Comparison of ENCODE assay signal across 27 cellular contexts in the genomic region with DNA sequence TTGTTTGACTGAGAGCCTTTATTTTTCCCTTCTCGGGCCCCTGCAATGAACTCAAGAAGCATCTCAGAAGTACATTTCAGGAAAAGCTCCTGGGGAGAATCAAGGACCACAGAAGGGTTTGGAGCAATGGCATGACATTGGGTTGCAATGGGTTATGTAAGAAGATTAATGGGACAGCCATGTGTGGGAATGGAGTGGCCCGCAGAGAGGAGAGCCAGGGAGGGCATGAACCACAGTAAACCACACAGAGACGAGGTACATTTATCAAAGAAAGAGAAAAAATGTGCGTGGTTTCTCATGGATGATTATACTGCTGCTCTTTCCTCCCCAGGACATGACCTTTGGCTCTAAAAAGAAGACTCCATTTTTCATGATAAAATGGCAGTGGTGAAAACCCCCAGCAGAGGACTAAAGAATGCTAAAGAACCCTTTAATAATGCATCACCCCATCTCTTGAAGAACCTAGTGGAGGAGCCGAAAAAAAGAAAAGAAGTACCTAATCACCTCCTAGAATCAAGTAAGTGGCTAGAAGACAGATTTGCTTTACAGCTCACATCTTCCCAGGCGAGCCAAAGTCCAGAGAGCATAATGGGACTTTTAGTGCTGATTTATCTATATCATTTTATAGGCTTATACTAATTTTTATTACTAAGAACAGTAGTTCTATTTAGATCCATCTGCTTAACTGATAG. TPM values are rescaled to one million over a fixed set of nuclear protein-coding genes. Genes with fewer than 3 reads are reported as not detected.
DNase-seq lines count a peak whose midpoint lies in the region; ATAC-seq and TF ChIP-seq lines count a peak whose summit lies in the region.
"Had no signal": no experiment of that assay in that cellular context is flagged by ENCODE, and none has a peak within 500 bp of the region (broad histone marks: within the 10 kb centered on the region; RNA-seq: fewer than 3 reads in every experiment).

No MANE protein-coding gene starts in this region.

- H3K9ac ChIP-seq in endodermal cell (ENCODE audit: extremely low read depth, low read length, poor library complexity, severe bottlenecking), result no peak overlapping the region
- H3K9ac ChIP-seq in mesendoderm (ENCODE audit: low read length), result no peak overlapping the region

- no peaks in the 10 kb centered on the region for H3K79me1 ChIP-seq in mesendoderm (ENCODE audit: low read length)

- H3K27ac ChIP-seq in endodermal cell (ENCODE audit: low read depth, low read length) (peak overlapping the region; percentile 6), mesendoderm (ENCODE audit: low read depth, low read length) (no peak overlapping the region)
- H3K27ac ChIP-seq: ovary, sigmoid colon, tibial artery had no signal

- 87 to 91% methylated on average over 3 to 6 of the region's 6 CpGs for WGBS in endodermal cell (ENCODE audit: insufficient coverage in 1 of 2, insufficient read length in 1 of 2), 2 experiments
- no CpG with 5 or more reads among the region's 6 CpGs for whole genome bisulfite sequencing in mesendoderm (ENCODE audit: extremely low coverage, insufficient coverage, low lambda C conversion rate)

- no peak overlapping the region for H4K5ac ChIP-seq in mesendoderm (ENCODE audit: low read length)

- H2AK5ac ChIP-seq in mesendoderm (ENCODE audit: low read length), result no peak overlapping the region

- H3K4me3 ChIP-seq in endodermal cell (ENCODE audit: low read length), result peak overlapping the region; percentile 81
- no peak overlapping the region for H3K4me3 ChIP-seq in mesendoderm (ENCODE audit: low read length)
- H3K4me3 ChIP-seq in H7 (ENCODE audit: insufficient read depth, low read depth, low read length), result no peak overlapping the region
- H3K4me3 ChIP-seq: lung, ovary, sigmoid colon had no signal

- no peak overlapping the region for H3K27ac Mint-ChIP-seq in endodermal cell
- H3K27ac Mint-ChIP-seq: activated naive CD8-positive, alpha-beta T cell treated with anti-CD3 and anti-CD28 coated beads, Interleukin-2, amount 50 U/mL, for 24 hours; stimulated activated naive B cell treated with anti-CD40 and anti-IgM and Interleukin-4, amounts not matched to agents 10 μg/mL and 1 μg/mL and 100 μg/mL, for 72 hours had no signal

- H3K4ac ChIP-seq in mesendoderm (ENCODE audit: low read depth, low read length), result peak overlapping the region; percentile 20

- peaks cover 11% of the 10 kb centered on the region for H3K4me1 ChIP-seq in endodermal cell (ENCODE audit: control insufficient read depth, insufficient read depth, low read length)
- peaks cover 14% of the 10 kb centered on the region for H3K4me1 ChIP-seq in mesendoderm (ENCODE audit: control insufficient read depth, low read depth, low read length)

- DNase-seq in NCI-H82 (lab: John Stamatoyannopoulos, UW) (peak; percentile 14), NCI-H82 treated with DMSO at 0.1 percent for 48 hours (lab: John Stamatoyannopoulos, UW; ENCODE audit: unreplicated experiment) (no peak), endodermal cell (no peak), mesendoderm (no peak), H7 (no peak)
- no peak for DNase-seq in stimulated activated naive CD8-positive, alpha-beta T cell treated with anti-CD3 and anti-CD28 coated beads, Interleukin-15, Interleukin-2, amounts not matched to agents 100 U/mL and 50 U/mL, for 24 hours
- DNase-seq: 8988T; activated CD4-positive, alpha-beta T cell treated with anti-CD3 and anti-CD28 coated beads, Interleukin-2, amount 50 U/mL, for 1 hour; activated CD8-positive, alpha-beta memory T cell treated with anti-CD3 and anti-CD28 coated beads, Interleukin-2, amount 50 U/mL, for 4 hours; activated naive CD8-positive, alpha-beta T cell treated with anti-CD3 and anti-CD28 coated beads, Interleukin-2, amount 50 U/mL, for 24 hours; C1 segment of cervical spinal cord; GDM1; head of caudate nucleus; NCI-H1048; NCI-H2029 treated with DMSO at 0.1 percent for 48 hours; Right ventricle myocardium superior; sigmoid colon; stimulated activated naive B cell treated with anti-CD40 and anti-IgM and Interleukin-4, amounts not matched to agents 10 μg/mL and 1 μg/mL and 100 μg/mL, for 72 hours; tibial artery had no signal

- H3K23ac ChIP-seq in mesendoderm (ENCODE audit: low read length), result no peak overlapping the region

- no peaks in the 10 kb centered on the region for H3K27me3 Mint-ChIP-seq in endodermal cell (ENCODE audit: insufficient read depth)

- TF ChIP-seq CTCF in endodermal cell (conservative IDR thresholded peaks at IDR 0.05), result no peak

- no peak overlapping the region for H3K56ac ChIP-seq in mesendoderm (ENCODE audit: low read length)

- peak overlapping the region; percentile 16 for H3K4me3 Mint-ChIP-seq in endodermal cell
- H3K4me3 Mint-ChIP-seq: activated naive CD8-positive, alpha-beta T cell treated with anti-CD3 and anti-CD28 coated beads, Interleukin-2, amount 50 U/mL, for 24 hours had no signal

- no peak overlapping the region for H2BK5ac ChIP-seq in mesendoderm (ENCODE audit: low read length)

- no peak for ATAC-seq in stimulated activated naive CD8-positive, alpha-beta T cell treated with anti-CD3 and anti-CD28 coated beads, Interleukin-15, Interleukin-2, amounts not matched to agents 100 U/mL and 50 U/mL, for 24 hours
- ATAC-seq in GM19452 (IDR thresholded peaks at IDR 0.05; ENCODE audit: unreplicated experiment), result no peak
- no peak for ATAC-seq in GM21619 (IDR thresholded peaks at IDR 0.05; ENCODE audit: unreplicated experiment)
- ATAC-seq: activated naive CD8-positive, alpha-beta T cell treated with anti-CD3 and anti-CD28 coated beads, Interleukin-2, amount 50 U/mL, for 24 hours; esophagus mucosa; stimulated activated naive B cell treated with anti-CD40 and anti-IgM and Interleukin-4, amounts not matched to agents 10 μg/mL and 1 μg/mL and 100 μg/mL, for 72 hours had no signal

- H4K8ac ChIP-seq in mesendoderm (ENCODE audit: low read depth, low read length), result no peak overlapping the region

- H3K36me3 Mint-ChIP-seq in endodermal cell (ENCODE audit: low read depth), result peaks cover 9% of the 10 kb centered on the region

- peaks cover under 1% of the 10 kb centered on the region for H3K9me3 ChIP-seq in endodermal cell (ENCODE audit: control insufficient read depth, low read length)
- H3K9me3 ChIP-seq: ovary, sigmoid colon, tibial artery had no signal

- no peak overlapping the region for H2BK120ac ChIP-seq in mesendoderm (ENCODE audit: low read depth, low read length)

- H3K36me3 ChIP-seq in endodermal cell (ENCODE audit: control insufficient read depth, insufficient read depth, low read length) (peaks cover 15% of the 10 kb centered on the region), mesendoderm (ENCODE audit: control insufficient read depth, insufficient read depth, low read length) (no peaks in the 10 kb centered on the region), H7 (replicated peaks; ENCODE audit: control insufficient read depth, insufficient read depth, low read length) (no peaks in the 10 kb centered on the region)
- H3K36me3 ChIP-seq: ovary, sigmoid colon, tibial artery had no signal

- H3K4me1 Mint-ChIP-seq in endodermal cell, result peaks cover 27% of the 10 kb centered on the region
- H3K4me1 Mint-ChIP-seq: central memory CD8-positive, alpha-beta T cell had no signal

- no peak overlapping the region for H3K4me2 ChIP-seq in mesendoderm (ENCODE audit: low read length)

- H3K79me2 ChIP-seq in mesendoderm (ENCODE audit: control insufficient read depth, insufficient read depth, low read length), result no peaks in the 10 kb centered on the region

- no peaks in the 10 kb centered on the region for H3K27me3 ChIP-seq in endodermal cell (ENCODE audit: control insufficient read depth, insufficient read depth, low read length, poor library complexity, severe bottlenecking)
- no peaks in the 10 kb centered on the region for H3K27me3 ChIP-seq in mesendoderm (ENCODE audit: insufficient read depth, low read length, poor library complexity)
- H3K27me3 ChIP-seq in H7 (ENCODE audit: control insufficient read depth, insufficient read depth, low read length), result peaks cover 11% of the 10 kb centered on the region
- H3K27me3 ChIP-seq: ovary, sigmoid colon, tibial artery had no signal

- no peaks in the 10 kb centered on the region for H3K9me3 Mint-ChIP-seq in endodermal cell
- H3K9me3 Mint-ChIP-seq: activated naive CD8-positive, alpha-beta T cell treated with anti-CD3 and anti-CD28 coated beads, Interleukin-2, amount 50 U/mL, for 24 hours; central memory CD8-positive, alpha-beta T cell had no signal

- no peak overlapping the region for H2BK15ac ChIP-seq in mesendoderm (replicated peaks; ENCODE audit: low read depth)

- H3K18ac ChIP-seq in mesendoderm (ENCODE audit: low read length), result peak overlapping the region; percentile 53

RNA-seq across cellular contexts. Expression of a gene that starts 1.7 kb away (rescaled TPM):
- total RNA-seq in endodermal cell, result 10 to 100 TPM in 1 of 2 donors, 1 to 10 TPM in 1; 10.0 to 18.0 TPM
- 6.9 TPM for polyA plus RNA-seq in endodermal cell (2013, experiment 1 of 2)
- 7.5 TPM for polyA plus RNA-seq in endodermal cell (2013, experiment 2 of 2)
- 0.67 TPM for polyA plus RNA-seq in mesendoderm (2013, experiment 1 of 2)
- polyA plus RNA-seq in mesendoderm (2013, experiment 2 of 2), result 0.87 TPM
- 0.07 and 0.37 TPM in 2 replicates for total RNA-seq in H7 (2014; rRNA removed; shearing (Covaris generic))
- total RNA-seq: esophagus mucosa, myocyte, NCI-H460, sigmoid colon had no signal

RNA-seq across cellular contexts. Expression of a gene that starts 21.6 kb away (rescaled TPM):
- under 1 TPM; 0.20 to 0.49 TPM for total RNA-seq in endodermal cell
- polyA plus RNA-seq in endodermal cell (2013, experiment 1 of 2), result 0.25 TPM
- 0.41 TPM for polyA plus RNA-seq in endodermal cell (2013, experiment 2 of 2)
- polyA plus RNA-seq in mesendoderm (2013, experiment 1 of 2), result not detected
- not detected for polyA plus RNA-seq in mesendoderm (2013, experiment 2 of 2)
- total RNA-seq in H7 (2014; rRNA removed; shearing (Covaris generic)), result not detected in 2 replicates
- total RNA-seq: esophagus mucosa, myocyte, NCI-H460, sigmoid colon had no signal
